In genomic region chr11:43936081-43936480, GRCh38 we compare ENCODE assay signal across 12 cellular contexts.
"Had no signal": no experiment of that assay in that cellular context is flagged by ENCODE, and none has a peak within 500 bp of the region (broad histone marks: within the 10 kb centered on the region; RNA-seq: fewer than 3 reads in every experiment).

No MANE protein-coding gene starts in this region.

- H3K36me3 ChIP-seq: breast epithelium, spleen had no signal

- H3K9me3 ChIP-seq: breast epithelium, spleen had no signal

- H3K4me1 ChIP-seq: breast epithelium had no signal

- DNase-seq: activated CD4-positive, alpha-beta T cell treated with anti-CD3 and anti-CD28 coated beads, Interleukin-2, amount 50 U/mL, for 1 hour; activated CD4-positive, CD25-positive, alpha-beta regulatory T cell; anterior cingulate cortex; cerebellar nuclear complex; effector CD8-positive, alpha-beta T cell; foreskin melanocyte; immature natural killer cell; mesendoderm; spleen; T-cell had no signal

- H3K27ac ChIP-seq: spleen had no signal

- ATAC-seq: sciatic nerve, T-cell had no signal

- H3K4me3 ChIP-seq: breast epithelium, spleen had no signal
